In genomic region chr4:3389186-3389878, GRCh38 we compare ENCODE assay signal across 10 cellular contexts. TPM values are rescaled to one million over a fixed set of nuclear protein-coding genes. Genes with fewer than 3 reads are reported as not detected.
DNase-seq lines count a peak whose midpoint lies in the region; ATAC-seq and TF ChIP-seq lines count a peak whose summit lies in the region.
"Had no signal": no experiment of that assay in that cellular context is flagged by ENCODE, and none has a peak within 500 bp of the region (broad histone marks: within the 10 kb centered on the region; RNA-seq: fewer than 3 reads in every experiment).

No MANE protein-coding gene starts in this region.

- H3K36me3 ChIP-seq in GM23248 (ENCODE audit: low read depth) (no peaks in the 10 kb centered on the region), right atrium auricular region (no peaks in the 10 kb centered on the region)
- no peaks in the 10 kb centered on the region for H3K36me3 ChIP-seq in CD4-positive, alpha-beta memory T cell (ENCODE audit: insufficient read depth, low read length)

- H3K4me3 ChIP-seq in GM23248 (peak overlapping the region; percentile 69), right atrium auricular region (peak overlapping the region in 1 of 2 donors; percentile 35), skeletal muscle cell (ENCODE audit: low read depth, low read length) (peak overlapping the region; percentile 35)
- H3K4me3 ChIP-seq in CD4-positive, alpha-beta memory T cell (ENCODE audit: low read length in 2 of 2) = no peak overlapping the region
- H3K4me3 ChIP-seq: K562 had no signal

- H3K4me1 ChIP-seq in GM23248 (ENCODE audit: insufficient read depth) (peaks cover 18% of the 10 kb centered on the region), right atrium auricular region (peaks cover 0 to 44% of the 10 kb centered on the region in 2 donors)
- no peaks in the 10 kb centered on the region for H3K4me1 ChIP-seq in CD4-positive, alpha-beta memory T cell (ENCODE audit: insufficient read depth, low read length)

- H3K27me3 ChIP-seq in GM23248 (replicated peaks; ENCODE audit: insufficient read depth) (no peaks in the 10 kb centered on the region), right atrium auricular region (no peaks in the 10 kb centered on the region)
- no peaks in the 10 kb centered on the region for H3K27me3 ChIP-seq in CD4-positive, alpha-beta memory T cell (ENCODE audit: insufficient read depth, low read length)
- no peaks in the 10 kb centered on the region for H3K27me3 ChIP-seq in CD4-positive, alpha-beta T cell (ENCODE audit: control insufficient read depth, insufficient read depth, low read length)

- ATAC-seq in WTC11 = no peak
- no peak for ATAC-seq in GM18505 (IDR thresholded peaks at IDR 0.05; ENCODE audit: unreplicated experiment)
- no peak for ATAC-seq in CD4-positive, alpha-beta T cell (ENCODE audit: poor library complexity)
- ATAC-seq: K562 had no signal

- no peaks in the 10 kb centered on the region for H3K9me3 Mint-ChIP-seq in WTC11
- H3K9me3 Mint-ChIP-seq in CD4-positive, alpha-beta memory T cell = peaks cover 0 to 2% (median 0%) of the 10 kb centered on the region in 8 donors
- H3K9me3 Mint-ChIP-seq in CD4-positive, alpha-beta T cell = no peaks in the 10 kb centered on the region
- H3K9me3 Mint-ChIP-seq: activated naive CD8-positive, alpha-beta T cell treated with anti-CD3 and anti-CD28 coated beads, Interleukin-2, amount 10 ng/mL, durations not matched to agents 7 days and 5 days had no signal

- H3K4me3 Mint-ChIP-seq in WTC11 = no peak overlapping the region
- no peak overlapping the region for H3K4me3 Mint-ChIP-seq in CD4-positive, alpha-beta memory T cell
- H3K4me3 Mint-ChIP-seq in CD4-positive, alpha-beta T cell = no peak overlapping the region
- H3K4me3 Mint-ChIP-seq: activated naive CD8-positive, alpha-beta T cell treated with anti-CD3 and anti-CD28 coated beads, Interleukin-2, amount 10 ng/mL, durations not matched to agents 7 days and 5 days had no signal

- intact Hi-C loops in CD4-positive, alpha-beta memory T cell (cut with micrococcal nuclease) = no loop called here
- intact Hi-C loops in CD4-positive, alpha-beta T cell (cut with DNase I, micrococcal nuclease) = loop anchor here in 1 of 2 experiments (1.0 kb wide), 1 partner anchor 43 kb away; no protein-coding TSS in a partner anchor

- WGBS in GM23248 (ENCODE audit: low coverage in 1 of 2, low lambda C conversion rate in 2 of 2, missing lambda C conversion rate in 2 of 2), 2 experiments = 78 to 81% methylated on average over 24 of the region's 24 CpGs

- no peaks in the 10 kb centered on the region for H3K36me3 Mint-ChIP-seq in WTC11
- no peaks in the 10 kb centered on the region for H3K36me3 Mint-ChIP-seq in CD4-positive, alpha-beta memory T cell
- H3K36me3 Mint-ChIP-seq in CD4-positive, alpha-beta T cell (ENCODE audit: low read depth) = no peaks in the 10 kb centered on the region
- H3K36me3 Mint-ChIP-seq: activated naive CD8-positive, alpha-beta T cell treated with anti-CD3 and anti-CD28 coated beads, Interleukin-2, amount 10 ng/mL, durations not matched to agents 7 days and 5 days had no signal

- H3K27ac Mint-ChIP-seq in WTC11 = 0 out of 2 replicates have a peak overlapping the region, but pooled peaks have one; percentile 55
- no peak overlapping the region for H3K27ac Mint-ChIP-seq in CD4-positive, alpha-beta memory T cell
- H3K27ac Mint-ChIP-seq in CD4-positive, alpha-beta T cell = no peak overlapping the region
- H3K27ac Mint-ChIP-seq: activated naive CD8-positive, alpha-beta T cell treated with anti-CD3 and anti-CD28 coated beads, Interleukin-2, amount 10 ng/mL, durations not matched to agents 7 days and 5 days had no signal

- no peaks in the 10 kb centered on the region for H3K79me2 ChIP-seq in GM23248 (ENCODE audit: insufficient read depth)

- no peaks in the 10 kb centered on the region; the same call in none of the 2 replicates for H3F3A ChIP-seq in GM23248 (ENCODE audit: insufficient read depth)

- H3K9me2 ChIP-seq in GM23248 (ENCODE audit: insufficient read depth) = no peaks in the 10 kb centered on the region

- no peak for TF ChIP-seq CTCF in WTC11 (IDR thresholded peaks at IDR 0.05)
- TF ChIP-seq CTCF in right atrium auricular region (IDR thresholded peaks at IDR 0.05) = no peak
- TF ChIP-seq CTCF in CD4-positive, alpha-beta T cell (IDR thresholded peaks at IDR 0.05) = no peak

- in situ Hi-C loops in GM23248 (cut with MboI) = no loop called here

- POLR2A ChIA-PET in WTC11 (lab: Charles Lee) = interaction anchor here (0.6 to 0.9 kb wide), 2 partner anchors 18 to 1751 kb away, joined by 3 read pairs; no protein-coding TSS in a partner anchor
- POLR2A ChIA-PET in CD4-positive, alpha-beta memory T cell (lab: Charles Lee; ENCODE audit: partially characterized antibody) = no interaction called here
- POLR2A ChIA-PET in CD4-positive, alpha-beta T cell (lab: Charles Lee) = no interaction called here

- DNase-seq in GM23248 = no peak
- DNase-seq in WTC11 (ENCODE audit: low spot score) = no peak
- no peak for DNase-seq in right atrium auricular region (ENCODE audit: low spot score)
- DNase-seq in skeletal muscle cell (ENCODE audit: low read depth) = no peak
- no peak for DNase-seq in NCI-H1092 (lab: John Stamatoyannopoulos, UW)
- DNase-seq in CD4-positive, alpha-beta memory T cell = no peak
- DNase-seq in CD4-positive, alpha-beta T cell = no peak
- DNase-seq: activated naive CD8-positive, alpha-beta T cell treated with anti-CD3 and anti-CD28 coated beads, Interleukin-2, amount 10 ng/mL, durations not matched to agents 7 days and 5 days had no signal

- H3K27ac ChIP-seq in GM23248 (peak overlapping the region; percentile 94), right atrium auricular region (peak overlapping the region; percentile 52 to 70)
- no peak overlapping the region for H3K27ac ChIP-seq in CD4-positive, alpha-beta memory T cell (ENCODE audit: low read depth, low read length)
- no peak overlapping the region for H3K27ac ChIP-seq in CD4-positive, alpha-beta T cell (ENCODE audit: low read depth, low read length)

- H3K9me3 ChIP-seq in GM23248 (ENCODE audit: low read depth) (no peaks in the 10 kb centered on the region), right atrium auricular region (no peaks in the 10 kb centered on the region)
- H3K9me3 ChIP-seq in CD4-positive, alpha-beta memory T cell (ENCODE audit: control insufficient read depth in 1 of 2, low read length in 2 of 2) = no peaks in the 10 kb centered on the region
- no peaks in the 10 kb centered on the region for H3K9me3 ChIP-seq in CD4-positive, alpha-beta T cell (ENCODE audit: control insufficient read depth, low read length)

- peak overlapping the region; percentile 82 for H2AFZ ChIP-seq in GM23248

- CTCF ChIA-PET in WTC11 (lab: Charles Lee) = interaction anchor here (0.5 to 3.1 kb wide), 10 partner anchors 18 to 426 kb away, joined by 3 to 13 read pairs (median 4); no protein-coding TSS in a partner anchor
- CTCF ChIA-PET in CD4-positive, alpha-beta memory T cell (lab: Charles Lee; ENCODE audit: partially characterized antibody) = no interaction called here
- CTCF ChIA-PET in CD4-positive, alpha-beta T cell (lab: Charles Lee) = no interaction called here

- no peaks in the 10 kb centered on the region for H4K20me1 ChIP-seq in GM23248 (ENCODE audit: insufficient read depth)

- H3K4me1 Mint-ChIP-seq in WTC11 = peaks cover 63% of the 10 kb centered on the region
- H3K4me1 Mint-ChIP-seq in CD4-positive, alpha-beta memory T cell = peaks cover 0 to 10% (median 2%) of the 10 kb centered on the region in 4 donors
- H3K4me1 Mint-ChIP-seq in CD4-positive, alpha-beta T cell (ENCODE audit: low read depth) = peaks cover 29% of the 10 kb centered on the region

- TF ChIP-seq POLR2A in GM18505 (IDR thresholded peaks at IDR 0.05; ENCODE audit: borderline replicate concordance, extremely low read depth, insufficient read depth, insufficient read length) = no peak

- H3K9ac ChIP-seq in GM23248 = peak overlapping the region; percentile 89

- H3K27me3 Mint-ChIP-seq in WTC11 (ENCODE audit: low read depth) = no peaks in the 10 kb centered on the region; the same call in 1 of the 2 replicates
- peaks cover 0 to 4% of the 10 kb centered on the region in 2 donors for H3K27me3 Mint-ChIP-seq in CD4-positive, alpha-beta memory T cell
- H3K27me3 Mint-ChIP-seq in CD4-positive, alpha-beta T cell = no peaks in the 10 kb centered on the region

- peak overlapping the region; percentile 83 for H3K4me2 ChIP-seq in GM23248 (ENCODE audit: unreplicated experiment)

TF ChIP-seq in WTC11, 78 proteins besides CTCF, POLR2A, EP300 and RAD21 (continues in another document):
- TF ChIP-seq E2F5 (CRISPR knock-in tag; IDR thresholded peaks at IDR 0.05) (no peak), AR (CRISPR knock-in tag; IDR thresholded peaks at IDR 0.05) (no peak)

RNA-seq across cellular contexts. Expression of gene HGFAC, which starts 52.4 kb away (rescaled TPM):
- total RNA-seq in GM23248 (2014; rRNA removed; shearing (Covaris generic)) = not detected in 2 replicates
- polyA plus RNA-seq in GM23248 (2016; fragmentation: Nextera tagmentation; extraction: Ambion mirVana) = not detected in 2 replicates
- total RNA-seq in WTC11 (2021) (0.20 to 0.76 TPM (median 0.48 TPM) in 3 replicates), right atrium auricular region (not detected)
- under 1 TPM in 1 of 2 experiments, not detected in 1; 0.17 TPM for total RNA-seq in CD4-positive, alpha-beta memory T cell
- polyA plus RNA-seq in CD4-positive, alpha-beta memory T cell = not detected
- total RNA-seq in CD4-positive, alpha-beta T cell = under 1 TPM; 0.25 to 0.75 TPM
- total RNA-seq: activated naive CD8-positive, alpha-beta T cell treated with anti-CD3 and anti-CD28 coated beads, Interleukin-2, amount 10 ng/mL, durations not matched to agents 7 days and 5 days; K562 had no signal

Comparison
In these comparisons a context has a peak if more than half of its experiments do, and no peak if none do; other contexts are left out.
1. H3K27ac ChIP-seq: peak in GM23248 (single experiment) and right atrium auricular region (2 of 2); none in CD4-positive, alpha-beta memory T cell (single experiment) and CD4-positive, alpha-beta T cell (single experiment).
2. H3K4me3 ChIP-seq: peak in GM23248 (single experiment) and skeletal muscle cell (single experiment); none in CD4-positive, alpha-beta memory T cell (0 of 2).